26 cellular contexts compared by ENCODE assay signal in the genomic region with DNA sequence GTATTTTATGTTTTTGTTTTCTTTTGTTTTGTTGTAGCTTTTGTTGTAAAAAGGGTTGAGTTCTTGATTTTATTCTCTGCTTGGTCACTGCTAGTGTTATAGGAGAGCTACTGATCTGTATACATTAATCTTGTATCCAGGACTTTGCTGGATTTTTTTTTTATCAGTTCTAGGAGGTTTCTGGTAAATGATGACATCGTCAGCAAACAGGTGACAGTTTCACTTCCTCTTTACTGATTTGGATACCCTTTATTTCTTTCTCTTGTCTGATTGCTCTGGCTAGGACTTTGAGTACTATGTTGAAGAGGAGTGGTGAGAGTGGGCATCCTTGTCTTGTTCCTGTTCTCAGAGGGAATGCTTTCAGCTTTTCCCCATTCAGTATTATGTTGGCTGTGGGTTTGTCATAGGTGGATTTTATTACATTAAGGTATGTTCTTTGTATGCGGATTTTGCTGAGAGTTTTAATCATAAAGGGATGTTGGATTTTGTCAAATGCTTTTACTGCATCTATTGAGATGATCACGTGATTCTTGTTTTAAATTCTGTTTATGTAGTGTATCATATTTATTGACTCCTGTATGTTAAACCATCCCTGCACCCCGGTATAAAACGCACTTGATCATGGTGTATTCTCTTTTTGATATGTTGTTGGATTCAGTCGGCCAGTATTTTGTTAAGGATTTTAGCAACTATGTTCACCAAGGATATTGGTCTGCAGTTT.
"Had no signal": no experiment of that assay in that cellular context is flagged by ENCODE, and none has a peak within 500 bp of the region (broad histone marks: within the 10 kb centered on the region; RNA-seq: fewer than 3 reads in every experiment).

No MANE protein-coding gene starts in this region.

- H3K27ac ChIP-seq: adrenal gland, body of pancreas, breast epithelium, KMS-11, SJCRH30, SK-N-MC, WERI-Rb-1 had no signal

- DNase-seq: activated CD4-positive, alpha-beta T cell treated with anti-CD3 and anti-CD28 coated beads for 1 hour; activated CD4-positive, alpha-beta T cell treated with anti-CD3 and anti-CD28 coated beads for 48 hours; activated CD4-positive, CD25-positive, alpha-beta regulatory T cell; activated CD8-positive, alpha-beta T cell treated with anti-CD3 and anti-CD28 coated beads for 36 hours; activated gamma-delta T cell treated with Interleukin-2 at 50 U/mL for 16 hours; activated naive CD4-positive, alpha-beta T cell treated with anti-CD3 and anti-CD28 coated beads for 36 hours; activated T-cell treated with anti-CD3 and anti-CD28 coated beads, Interleukin-2, amount 50 U/mL, for 1 hour; adrenal gland; body of pancreas; NCI-H1092; NCI-H1436 treated with DMSO at 0.1 percent for 48 hours; NCI-H1694 treated with DMSO at 0.1 percent for 48 hours; NCI-H2029; NCI-H345; NCI-H524 treated with DMSO at 0.1 percent for 48 hours; NK-92 treated with Interleukin-12 subunit alpha and Interleukin-12 subunit beta, amount 100 ng/mL, for 24 hours; SHP77; SJCRH30; T1000; WERI-Rb-1 had no signal

- H3K4me3 ChIP-seq: adrenal gland, body of pancreas, breast epithelium, SJCRH30, SK-N-MC had no signal

- ATAC-seq: activated CD8-positive, alpha-beta T cell treated with anti-CD3 and anti-CD28 coated beads for 36 hours; activated naive CD4-positive, alpha-beta T cell treated with anti-CD3 and anti-CD28 coated beads, Interleukin-2, amount 50 U/mL, for 72 hours; body of pancreas had no signal

- H3K9ac ChIP-seq: KMS-11 had no signal

- H3K27me3 Mint-ChIP-seq: activated CD8-positive, alpha-beta T cell treated with anti-CD3 and anti-CD28 coated beads for 36 hours had no signal

- H3K4me1 ChIP-seq: adrenal gland, breast epithelium, SJCRH30 had no signal

- H3K36me3 ChIP-seq: adrenal gland, breast epithelium, SJCRH30, WERI-Rb-1 had no signal

- H3K4me3 Mint-ChIP-seq: activated CD8-positive, alpha-beta T cell treated with anti-CD3 and anti-CD28 coated beads for 36 hours; activated naive CD4-positive, alpha-beta T cell treated with anti-CD3 and anti-CD28 coated beads for 36 hours; activated T-helper 1 cell treated with anti-CD3 and anti-CD28 coated beads, Interleukin-12 subunit alpha, Interleukin-12 subunit beta, Interleukin-2, Interleukin-4 antibody, amounts not matched to agents 30 ng/mL and 10 ng/mL and 1 ng/mL, durations not matched to agents 14 hours and 24 hours and 36 hours had no signal

- FAIRE-seq: astrocyte had no signal

- H3K9me3 Mint-ChIP-seq: activated naive CD4-positive, alpha-beta T cell treated with anti-CD3 and anti-CD28 coated beads for 36 hours had no signal

- H3K27me3 ChIP-seq: adrenal gland, body of pancreas, breast epithelium, SJCRH30 had no signal

- H3K4me2 ChIP-seq: KMS-11 had no signal

- H3K9me3 ChIP-seq: adrenal gland, body of pancreas, SJCRH30 had no signal

- H3K27ac Mint-ChIP-seq: activated CD8-positive, alpha-beta T cell treated with anti-CD3 and anti-CD28 coated beads for 36 hours; activated naive CD4-positive, alpha-beta T cell treated with anti-CD3 and anti-CD28 coated beads for 36 hours; activated naive CD4-positive, alpha-beta T cell treated with anti-CD3 and anti-CD28 coated beads, Interleukin-2, amount 50 U/mL, for 72 hours; activated T-helper 1 cell treated with anti-CD3 and anti-CD28 coated beads, Interleukin-12 subunit alpha, Interleukin-12 subunit beta, Interleukin-2, Interleukin-4 antibody, amounts not matched to agents 30 ng/mL and 10 ng/mL and 1 ng/mL, durations not matched to agents 14 hours and 24 hours and 36 hours had no signal

- H3K36me3 Mint-ChIP-seq: activated naive CD4-positive, alpha-beta T cell treated with anti-CD3 and anti-CD28 coated beads, Interleukin-2, amount 50 U/mL, for 72 hours had no signal
